ENCODE assay signal across 8 cellular contexts in the genomic region with DNA sequence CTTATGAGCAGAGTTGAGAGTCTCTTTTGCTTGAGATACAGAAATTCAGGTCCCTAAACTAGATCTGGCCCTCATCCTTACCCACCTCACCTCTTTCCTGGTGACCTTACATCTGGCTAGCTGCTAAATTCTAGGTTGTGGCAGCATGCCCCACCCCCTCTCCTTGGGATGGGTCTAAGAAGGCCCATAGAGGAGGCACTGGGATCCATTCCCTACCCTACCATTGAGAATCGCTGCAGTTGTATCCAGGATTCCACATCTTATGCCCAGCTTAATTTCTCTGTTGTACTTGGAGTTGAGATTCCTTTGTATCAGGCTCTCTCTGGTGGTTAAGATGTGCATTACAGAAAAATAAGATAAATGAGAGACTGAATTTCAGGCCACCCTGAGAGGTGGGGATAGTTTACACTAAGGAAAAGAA. TPM values are rescaled to one million over a fixed set of nuclear protein-coding genes. Genes with fewer than 3 reads are reported as not detected.
DNase-seq lines count a peak whose midpoint lies in the region; ATAC-seq, FAIRE-seq and TF ChIP-seq lines count a peak whose summit lies in the region.

No MANE protein-coding gene starts in this region.

- H3K36me3 Mint-ChIP-seq in activated T-helper 1 cell treated with anti-CD3 and anti-CD28 coated beads, Interleukin-12 subunit alpha, Interleukin-12 subunit beta, Interleukin-2, Interleukin-4 antibody, amounts not matched to agents 30 ng/mL and 10 ng/mL and 1 ng/mL, durations not matched to agents 14 hours and 24 hours and 36 hours (ENCODE audit: low read depth): peaks cover 23% of the 10 kb centered on the region
- H3K36me3 Mint-ChIP-seq in glutamatergic neuron (ENCODE audit: unreplicated experiment): peaks cover 9% of the 10 kb centered on the region

- peak; percentile 37 for FAIRE-seq in A204.1 (lab: Jason Lieb, UNC)

- H3K27me3 Mint-ChIP-seq in activated T-helper 1 cell treated with anti-CD3 and anti-CD28 coated beads, Interleukin-12 subunit alpha, Interleukin-12 subunit beta, Interleukin-2, Interleukin-4 antibody, amounts not matched to agents 30 ng/mL and 10 ng/mL and 1 ng/mL, durations not matched to agents 14 hours and 24 hours and 36 hours (ENCODE audit: insufficient read depth): no peaks in the 10 kb centered on the region
- peaks cover 4% of the 10 kb centered on the region for H3K27me3 Mint-ChIP-seq in glutamatergic neuron (ENCODE audit: unreplicated experiment)

- no peaks in the 10 kb centered on the region for H3K9me3 Mint-ChIP-seq in activated T-helper 1 cell treated with anti-CD3 and anti-CD28 coated beads, Interleukin-12 subunit alpha, Interleukin-12 subunit beta, Interleukin-2, Interleukin-4 antibody, amounts not matched to agents 30 ng/mL and 10 ng/mL and 1 ng/mL, durations not matched to agents 14 hours and 24 hours and 36 hours
- peaks cover 22% of the 10 kb centered on the region for H3K9me3 Mint-ChIP-seq in glutamatergic neuron (ENCODE audit: unreplicated experiment)

- no peak overlapping the region for H3K4me3 Mint-ChIP-seq in activated T-helper 1 cell treated with anti-CD3 and anti-CD28 coated beads, Interleukin-12 subunit alpha, Interleukin-12 subunit beta, Interleukin-2, Interleukin-4 antibody, amounts not matched to agents 30 ng/mL and 10 ng/mL and 1 ng/mL, durations not matched to agents 14 hours and 24 hours and 36 hours
- peak overlapping the region; percentile 78 for H3K4me3 Mint-ChIP-seq in glutamatergic neuron (ENCODE audit: unreplicated experiment)

- peaks cover 11% of the 10 kb centered on the region for H3K4me1 Mint-ChIP-seq in activated T-helper 1 cell treated with anti-CD3 and anti-CD28 coated beads, Interleukin-12 subunit alpha, Interleukin-12 subunit beta, Interleukin-2, Interleukin-4 antibody, amounts not matched to agents 30 ng/mL and 10 ng/mL and 1 ng/mL, durations not matched to agents 14 hours and 24 hours and 36 hours (ENCODE audit: low read depth)
- peaks cover 43% of the 10 kb centered on the region for H3K4me1 Mint-ChIP-seq in glutamatergic neuron (ENCODE audit: low read depth, unreplicated experiment)

- ATAC-seq in HG03039 (IDR thresholded peaks at IDR 0.05; ENCODE audit: unreplicated experiment): no peak
- no peak for ATAC-seq in HG02588 (IDR thresholded peaks at IDR 0.05; ENCODE audit: unreplicated experiment)

- intact Hi-C loops in activated T-helper 1 cell treated with anti-CD3 and anti-CD28 coated beads, Interleukin-12 subunit alpha, Interleukin-12 subunit beta, Interleukin-2, Interleukin-4 antibody, amounts not matched to agents 30 ng/mL and 10 ng/mL and 1 ng/mL, durations not matched to agents 14 hours and 24 hours and 36 hours (cut with micrococcal nuclease): no loop called here

- H3K27ac Mint-ChIP-seq in activated T-helper 1 cell treated with anti-CD3 and anti-CD28 coated beads, Interleukin-12 subunit alpha, Interleukin-12 subunit beta, Interleukin-2, Interleukin-4 antibody, amounts not matched to agents 30 ng/mL and 10 ng/mL and 1 ng/mL, durations not matched to agents 14 hours and 24 hours and 36 hours: peak overlapping the region; percentile 3
- H3K27ac Mint-ChIP-seq in glutamatergic neuron (ENCODE audit: unreplicated experiment): peak overlapping the region; percentile 96

- peak; percentile 68 for TF ChIP-seq CTCF in glutamatergic neuron (IDR thresholded peaks at IDR 0.05; ENCODE audit: partially characterized antibody, unreplicated experiment)

- DNase-seq in ELR (ENCODE audit: low read depth) (peak; percentile 75), NCI-H1694 treated with DMSO at 0.1 percent for 48 hours (lab: John Stamatoyannopoulos, UW) (peak; percentile 80), glutamatergic neuron (no peak), renal cortical epithelial cell (ENCODE audit: low read depth) (peak; percentile 71)
- no peak for DNase-seq in activated T-helper 1 cell treated with anti-CD3 and anti-CD28 coated beads, Interleukin-12 subunit alpha, Interleukin-12 subunit beta, Interleukin-2, Interleukin-4 antibody, amounts not matched to agents 30 ng/mL and 10 ng/mL and 1 ng/mL, durations not matched to agents 14 hours and 24 hours and 36 hours (ENCODE audit: low spot score)

RNA-seq across cellular contexts. Expression of a gene that starts 9.5 kb away (rescaled TPM):
- total RNA-seq in activated T-helper 1 cell treated with anti-CD3 and anti-CD28 coated beads, Interleukin-12 subunit alpha, Interleukin-12 subunit beta, Interleukin-2, Interleukin-4 antibody, amounts not matched to agents 30 ng/mL and 10 ng/mL and 1 ng/mL, durations not matched to agents 14 hours and 24 hours and 36 hours: 34.2 and 38.8 TPM in 2 replicates
- total RNA-seq in glutamatergic neuron (ENCODE audit: unreplicated experiment) (23.2 TPM), renal cortical epithelial cell (3.1 and 4.7 TPM in 2 replicates)

RNA-seq across cellular contexts. Expression of a gene that starts 44.6 kb away (rescaled TPM):
- total RNA-seq in activated T-helper 1 cell treated with anti-CD3 and anti-CD28 coated beads, Interleukin-12 subunit alpha, Interleukin-12 subunit beta, Interleukin-2, Interleukin-4 antibody, amounts not matched to agents 30 ng/mL and 10 ng/mL and 1 ng/mL, durations not matched to agents 14 hours and 24 hours and 36 hours: 76.7 and 78.6 TPM in 2 replicates
- total RNA-seq in glutamatergic neuron (ENCODE audit: unreplicated experiment) (79.0 TPM), renal cortical epithelial cell (43.1 and 67.9 TPM in 2 replicates)

RNA-seq across cellular contexts. Expression of a gene that starts 49.6 kb away (rescaled TPM):
- 156 and 158 TPM in 2 replicates for total RNA-seq in activated T-helper 1 cell treated with anti-CD3 and anti-CD28 coated beads, Interleukin-12 subunit alpha, Interleukin-12 subunit beta, Interleukin-2, Interleukin-4 antibody, amounts not matched to agents 30 ng/mL and 10 ng/mL and 1 ng/mL, durations not matched to agents 14 hours and 24 hours and 36 hours
- total RNA-seq in glutamatergic neuron (ENCODE audit: unreplicated experiment) (266 TPM), renal cortical epithelial cell (49.0 and 118 TPM in 2 replicates)

Comparison
In these comparisons a context has a peak if more than half of its experiments do, and no peak if none do; other contexts are left out.
1. DNase-seq: peak in ELR (single experiment), NCI-H1694 treated with DMSO at 0.1 percent for 48 hours (single experiment) and renal cortical epithelial cell (single experiment); none in activated T-helper 1 cell treated with anti-CD3 and anti-CD28 coated beads, Interleukin-12 subunit alpha, Interleukin-12 subunit beta, Interleukin-2, Interleukin-4 antibody, amounts not matched to agents 30 ng/mL and 10 ng/mL and 1 ng/mL, durations not matched to agents 14 hours and 24 hours and 36 hours (single experiment) and glutamatergic neuron (single experiment).